In the genomic region with DNA sequence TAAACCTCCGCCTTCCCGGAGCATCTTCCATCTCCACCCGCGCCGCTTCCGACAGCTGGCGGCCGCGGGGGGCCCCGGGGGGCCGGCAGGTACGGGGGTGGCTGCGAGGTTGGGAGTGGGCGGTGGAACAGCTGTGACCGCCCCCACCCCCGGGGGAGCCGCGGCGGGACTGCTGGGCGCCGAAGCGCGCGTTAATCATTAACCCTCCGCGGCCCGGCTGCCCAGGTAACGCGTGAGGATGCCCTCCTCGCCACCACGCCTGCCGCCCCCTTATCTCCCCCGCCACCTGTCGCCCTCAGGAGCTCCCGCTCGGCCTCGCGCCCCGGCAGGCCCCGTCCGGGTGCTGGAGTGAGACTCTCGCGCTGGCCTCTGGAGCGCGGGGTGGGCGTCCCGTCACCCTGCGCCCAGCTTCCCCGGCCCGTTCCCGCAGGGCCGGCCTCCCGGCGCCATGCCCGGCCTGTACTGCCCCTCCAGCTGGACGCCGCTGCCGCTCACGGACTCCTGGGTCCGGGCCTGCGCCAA, we compare ENCODE assay signal across 9 cellular contexts. TPM values are rescaled to one million over a fixed set of nuclear protein-coding genes. Genes with fewer than 3 reads are reported as not detected.
DNase-seq lines count a peak whose midpoint lies in the region; ATAC-seq and TF ChIP-seq lines count a peak whose summit lies in the region.
"Had no signal": no experiment of that assay in that cellular context is flagged by ENCODE, and none has a peak within 500 bp of the region (broad histone marks: within the 10 kb centered on the region; RNA-seq: fewer than 3 reads in every experiment).

No MANE protein-coding gene starts in this region.

- H3K4me1 ChIP-seq in endodermal cell (ENCODE audit: control insufficient read depth, insufficient read depth, low read length) (no peaks in the 10 kb centered on the region), rectal smooth muscle tissue (ENCODE audit: control insufficient read depth, insufficient read depth, low read length) (no peaks in the 10 kb centered on the region)

- TF ChIP-seq CTCF in GM10266 (IDR thresholded peaks at IDR 0.05; ENCODE audit: control insufficient read depth, insufficient read depth, low read depth, missing control alignments): no peak
- no peak for TF ChIP-seq CTCF in endodermal cell (conservative IDR thresholded peaks at IDR 0.05)

- no peaks in the 10 kb centered on the region for H3K9me3 Mint-ChIP-seq in endodermal cell

- peak; percentile 75 for DNase-seq in GM10266 (ENCODE audit: extremely low spot score)
- DNase-seq in NCI-H2171 (lab: John Stamatoyannopoulos, UW): peak; percentile 82
- peak; percentile 69 for DNase-seq in endodermal cell
- no peak for DNase-seq in NCI-H226
- no peak for DNase-seq in activated CD8-positive, alpha-beta memory T cell treated with anti-CD3 and anti-CD28 coated beads, Interleukin-2, amount 50 U/mL, for 48 hours

- no peaks in the 10 kb centered on the region for H3K36me3 Mint-ChIP-seq in endodermal cell (ENCODE audit: low read depth)

- H3K27me3 Mint-ChIP-seq in endodermal cell (ENCODE audit: insufficient read depth): peaks cover 86% of the 10 kb centered on the region

- H3K27me3 ChIP-seq in endodermal cell (ENCODE audit: control insufficient read depth, insufficient read depth, low read length, poor library complexity, severe bottlenecking) (peaks cover 94% of the 10 kb centered on the region), rectal smooth muscle tissue (ENCODE audit: control insufficient read depth, insufficient read depth, low read length) (peaks cover 18% of the 10 kb centered on the region)

- no peak overlapping the region for H3K27ac ChIP-seq in endodermal cell (ENCODE audit: low read depth, low read length)
- H3K27ac ChIP-seq in rectal smooth muscle tissue (ENCODE audit: low read depth, low read length): no peak overlapping the region

- H3K9ac ChIP-seq in endodermal cell (ENCODE audit: extremely low read depth, low read length, poor library complexity, severe bottlenecking) (no peak overlapping the region), rectal smooth muscle tissue (ENCODE audit: low read length) (no peak overlapping the region)

- H3K4me3 Mint-ChIP-seq in endodermal cell: peak overlapping the region; percentile 45

- H3K27ac Mint-ChIP-seq in endodermal cell: no peak overlapping the region

- WGBS in endodermal cell (ENCODE audit: insufficient coverage in 1 of 2, insufficient read length in 1 of 2), 2 experiments: 3 to 4% methylated on average over 38 to 61 of the region's 61 CpGs

- no peaks in the 10 kb centered on the region for H3K9me3 ChIP-seq in endodermal cell (ENCODE audit: control insufficient read depth, low read length)

- H3K4me3 ChIP-seq in endodermal cell (ENCODE audit: low read length) (no peak overlapping the region), rectal smooth muscle tissue (ENCODE audit: low read length) (peak overlapping the region; percentile 59)

- no peak for ATAC-seq in HG03432 (IDR thresholded peaks at IDR 0.05; ENCODE audit: unreplicated experiment)
- no peak for ATAC-seq in HG02642 (IDR thresholded peaks at IDR 0.05; ENCODE audit: poor library complexity, unreplicated experiment)

- H3K36me3 ChIP-seq in endodermal cell (ENCODE audit: control insufficient read depth, insufficient read depth, low read length): no peaks in the 10 kb centered on the region
- no peaks in the 10 kb centered on the region for H3K36me3 ChIP-seq in rectal smooth muscle tissue (ENCODE audit: control insufficient read depth, insufficient read depth, low read length)

- H3K4me1 Mint-ChIP-seq in endodermal cell: peaks cover 2% of the 10 kb centered on the region

RNA-seq across cellular contexts. Expression of a gene that starts 0.8 kb away (rescaled TPM):
- total RNA-seq in endodermal cell: under 1 TPM; 0.62 to 0.97 TPM
- 0.18 TPM for polyA plus RNA-seq in endodermal cell (2013, experiment 1 of 2)
- 0.21 TPM for polyA plus RNA-seq in endodermal cell (2013, experiment 2 of 2)
- total RNA-seq: T-helper 2 cell treated with Interferon-gamma antibody and Interleukin-4, amounts not matched to agents 100 ng/mL and 5 ng/mL, for 36 hours had no signal

RNA-seq across cellular contexts. Expression of a gene that starts 18.6 kb away (rescaled TPM):
- 10 to 100 TPM; 37.3 to 42.5 TPM for total RNA-seq in endodermal cell
- 36.7 TPM for polyA plus RNA-seq in endodermal cell (2013, experiment 1 of 2)
- polyA plus RNA-seq in endodermal cell (2013, experiment 2 of 2): 27.1 TPM

RNA-seq across cellular contexts. Expression of a gene that starts 19.3 kb away (rescaled TPM):
- total RNA-seq in endodermal cell: 1 to 10 TPM; 4.5 to 5.2 TPM
- polyA plus RNA-seq in endodermal cell (2013, experiment 1 of 2): 3.1 TPM
- 1.9 TPM for polyA plus RNA-seq in endodermal cell (2013, experiment 2 of 2)

RNA-seq across cellular contexts. Expression of a gene that starts 31.2 kb away (rescaled TPM):
- 1 to 10 TPM in 1 of 2 donors, under 1 TPM in 1; 0.33 to 1.8 TPM for total RNA-seq in endodermal cell
- 4.8 TPM for polyA plus RNA-seq in endodermal cell (2013, experiment 1 of 2)
- polyA plus RNA-seq in endodermal cell (2013, experiment 2 of 2): 3.8 TPM

RNA-seq across cellular contexts. Expression of a gene that starts 44.1 kb away (rescaled TPM):
- 10 to 100 TPM; 57.6 to 57.8 TPM for total RNA-seq in endodermal cell
- polyA plus RNA-seq in endodermal cell (2013, experiment 1 of 2): 42.9 TPM
- polyA plus RNA-seq in endodermal cell (2013, experiment 2 of 2): 32.9 TPM

Comparison
In these comparisons a context has a peak if more than half of its experiments do, and no peak if none do; other contexts are left out.
1. DNase-seq: peak in GM10266 (single experiment), NCI-H2171 (single experiment) and endodermal cell (single experiment); none in NCI-H226 (single experiment) and activated CD8-positive, alpha-beta memory T cell treated with anti-CD3 and anti-CD28 coated beads, Interleukin-2, amount 50 U/mL, for 48 hours (single experiment).